ENCODE assay signal across 18 cellular contexts in genomic region chr1:7474786-7475502, GRCh38.
DNase-seq lines count a peak whose midpoint lies in the region; ATAC-seq, FAIRE-seq and TF ChIP-seq lines count a peak whose summit lies in the region.
"Had no signal": no experiment of that assay in that cellular context is flagged by ENCODE, and none has a peak within 500 bp of the region (broad histone marks: within the 10 kb centered on the region; RNA-seq: fewer than 3 reads in every experiment).

No MANE protein-coding gene starts in this region.

- H3K23ac ChIP-seq in mesenchymal stem cell (ENCODE audit: low read length in 2 of 2) = no peak overlapping the region

- H2AK5ac ChIP-seq in mesenchymal stem cell (ENCODE audit: low read length, severe bottlenecking) = peak overlapping the region; percentile 21

- ATAC-seq in GM21825 (IDR thresholded peaks at IDR 0.05; ENCODE audit: unreplicated experiment) = no peak
- ATAC-seq in GM21515 (IDR thresholded peaks at IDR 0.05; ENCODE audit: unreplicated experiment) = no peak
- ATAC-seq: activated T-cell treated with anti-CD3 and anti-CD28 coated beads, Interleukin-2, amount 50 U/mL, for 72 hours had no signal

- no peak overlapping the region for H2BK120ac ChIP-seq in mesenchymal stem cell (ENCODE audit: low read depth, low read length)

- H3K27me3 Mint-ChIP-seq in endothelial cell (ENCODE audit: unreplicated experiment) = peaks cover 3% of the 10 kb centered on the region

- no peak overlapping the region for H3K27ac ChIP-seq in WERI-Rb-1
- no peak overlapping the region for H3K27ac ChIP-seq in mesenchymal stem cell (ENCODE audit: low read length, poor library complexity, severe bottlenecking)
- H3K27ac ChIP-seq: right atrium auricular region, suprapubic skin had no signal

- H4K8ac ChIP-seq in mesenchymal stem cell (ENCODE audit: low read length) = peak overlapping the region; percentile 12

- H3K4me3 Mint-ChIP-seq in endothelial cell (ENCODE audit: unreplicated experiment) = no peak overlapping the region
- H3K4me3 Mint-ChIP-seq: activated CD4-positive, alpha-beta memory T cell treated with anti-CD3 and anti-CD28 coated beads for 36 hours; activated T-cell treated with anti-CD3 and anti-CD28 coated beads, Interleukin-2, amount 50 U/mL, for 72 hours; CD14-positive monocyte had no signal

- peak overlapping the region in 1 of 2 experiments; percentile 73 for H2BK12ac ChIP-seq in mesenchymal stem cell (ENCODE audit: low read length in 2 of 2)

- H3K14ac ChIP-seq in mesenchymal stem cell (ENCODE audit: low read length in 2 of 2) = no peak overlapping the region

- no peaks in the 10 kb centered on the region for H3K79me1 ChIP-seq in mesenchymal stem cell (replicated peaks; ENCODE audit: low read length, poor library complexity, severe bottlenecking)

- H3K4me3 ChIP-seq in WERI-Rb-1 (ENCODE audit: low read depth, low read length) (no peak overlapping the region), mesenchymal stem cell (ENCODE audit: insufficient read depth in 1 of 2, low read depth in 1 of 2, low read length in 2 of 2) (no peak overlapping the region)
- H3K4me3 ChIP-seq: right atrium auricular region, suprapubic skin had no signal

- H3K27ac Mint-ChIP-seq in endothelial cell (ENCODE audit: unreplicated experiment) = no peak overlapping the region
- H3K27ac Mint-ChIP-seq: activated CD4-positive, alpha-beta memory T cell treated with anti-CD3 and anti-CD28 coated beads for 36 hours; activated T-cell treated with anti-CD3 and anti-CD28 coated beads, Interleukin-2, amount 50 U/mL, for 72 hours; CD14-positive monocyte had no signal

- WGBS in mesenchymal stem cell = 88% methylated on average over 13 of the region's 13 CpGs

- no peaks in the 10 kb centered on the region for H3K9me3 Mint-ChIP-seq in endothelial cell (ENCODE audit: unreplicated experiment)
- H3K9me3 Mint-ChIP-seq: activated CD4-positive, alpha-beta memory T cell treated with anti-CD3 and anti-CD28 coated beads for 36 hours; activated T-cell treated with anti-CD3 and anti-CD28 coated beads, Interleukin-2, amount 50 U/mL, for 72 hours; CD14-positive monocyte had no signal

- H3K4me1 Mint-ChIP-seq in endothelial cell (ENCODE audit: unreplicated experiment) = no peaks in the 10 kb centered on the region
- H3K4me1 Mint-ChIP-seq: CD14-positive monocyte had no signal

- H3K4me1 ChIP-seq in mesenchymal stem cell (ENCODE audit: control insufficient read depth, insufficient read depth, low read depth, low read length) = peaks cover 43% of the 10 kb centered on the region

- H3K9me3 ChIP-seq in WERI-Rb-1 (ENCODE audit: severe bottlenecking) = no peaks in the 10 kb centered on the region
- H3K9me3 ChIP-seq in mesenchymal stem cell (ENCODE audit: control insufficient read depth, low read length) = no peaks in the 10 kb centered on the region
- H3K9me3 ChIP-seq: right atrium auricular region, suprapubic skin had no signal

- no peak overlapping the region for H2BK15ac ChIP-seq in mesenchymal stem cell (ENCODE audit: low read depth, poor library complexity, severe bottlenecking)

- TF ChIP-seq CTCF in D721Med (IDR thresholded peaks at IDR 0.05; ENCODE audit: insufficient read depth, missing control alignments) (peak; percentile 26), WERI-Rb-1 (IDR thresholded peaks at IDR 0.05; ENCODE audit: low read depth, low read length) (peak; percentile 41; the same call in 1 of the 2 replicates), endothelial cell (IDR thresholded peaks at IDR 0.05; ENCODE audit: unreplicated experiment) (no peak)

- H3K36me3 ChIP-seq in WERI-Rb-1 (no peaks in the 10 kb centered on the region), mesenchymal stem cell (ENCODE audit: control insufficient read depth in 1 of 2, insufficient read depth in 2 of 2, low read depth in 1 of 2, low read length in 2 of 2) (no peaks in the 10 kb centered on the region)
- H3K36me3 ChIP-seq: right atrium auricular region, suprapubic skin had no signal

- H3K4ac ChIP-seq in mesenchymal stem cell (ENCODE audit: low read depth in 1 of 2, low read length in 2 of 2) = no peak overlapping the region

- H3K4me2 ChIP-seq in mesenchymal stem cell (ENCODE audit: low read length, poor library complexity, severe bottlenecking) = no peak overlapping the region

- H4K91ac ChIP-seq in mesenchymal stem cell (ENCODE audit: low read length) = peak overlapping the region; percentile 2

- no peak for DNase-seq in D721Med (ENCODE audit: insufficient read length, low spot score)
- peak; percentile 26 for DNase-seq in HuH-7 (ENCODE audit: low spot score)
- DNase-seq in WERI-Rb-1 = peak; percentile 76
- DNase-seq in mesenchymal stem cell = no peak
- DNase-seq in effector CD4-positive, alpha-beta T cell = no peak
- DNase-seq in endothelial cell (ENCODE audit: low spot score) = no peak
- DNase-seq: activated CD4-positive, alpha-beta memory T cell treated with anti-CD3 and anti-CD28 coated beads for 36 hours; activated T-cell treated with anti-CD3 and anti-CD28 coated beads, Interleukin-2, amount 50 U/mL, for 72 hours; Kasumi-1; NCI-H1436 treated with DMSO at 0.1 percent for 48 hours; NCI-H446; stimulated activated CD4-positive, alpha-beta T cell treated with anti-CD3 and anti-CD28 coated beads, Interleukin-1b, Interleukin-23, amount 100 ng/mL, for 48 hours had no signal

- no peaks in the 10 kb centered on the region for H3K36me3 Mint-ChIP-seq in endothelial cell (ENCODE audit: low read depth, unreplicated experiment)
- H3K36me3 Mint-ChIP-seq: activated CD4-positive, alpha-beta memory T cell treated with anti-CD3 and anti-CD28 coated beads for 36 hours; CD14-positive monocyte had no signal

- H2BK5ac ChIP-seq in mesenchymal stem cell (ENCODE audit: low read depth, low read length, poor library complexity, severe bottlenecking) = no peak overlapping the region

- no peaks in the 10 kb centered on the region for H3K27me3 ChIP-seq in WERI-Rb-1 (ENCODE audit: insufficient read depth, low read depth, severe bottlenecking)
- H3K27me3 ChIP-seq in mesenchymal stem cell (ENCODE audit: control insufficient read depth in 1 of 2, insufficient read depth in 1 of 2, low read length in 2 of 2) = peaks cover 0 to 16% of the 10 kb centered on the region in 2 experiments
- H3K27me3 ChIP-seq: right atrium auricular region had no signal

- no peak overlapping the region for H3K9ac ChIP-seq in mesenchymal stem cell (ENCODE audit: low read length)

- FAIRE-seq in D721Med (lab: Jason Lieb, UNC) = no peak
- FAIRE-seq: TTC549 had no signal

- H3K18ac ChIP-seq in mesenchymal stem cell (ENCODE audit: low read depth in 1 of 2, low read length in 2 of 2) = no peak overlapping the region

- no peak overlapping the region for H2AFZ ChIP-seq in mesenchymal stem cell (ENCODE audit: low read depth, low read length)

Comparison
In these comparisons a context has a peak if more than half of its experiments do, and no peak if none do; other contexts are left out.
1. DNase-seq: peak in HuH-7 (single experiment) and WERI-Rb-1 (single experiment); none in D721Med (single experiment), mesenchymal stem cell (single experiment), effector CD4-positive, alpha-beta T cell (single experiment) and endothelial cell (single experiment).